ENCODE assay signal across 8 cellular contexts in genomic region chr2:64325852-64326577, GRCh38.
DNase-seq lines count a peak whose midpoint lies in the region; ATAC-seq and TF ChIP-seq lines count a peak whose summit lies in the region.

No MANE protein-coding gene starts in this region.

- DNase-seq in activated T-helper 1 cell treated with anti-CD3 and anti-CD28 coated beads, Interleukin-12 subunit alpha, Interleukin-12 subunit beta, Interleukin-2, Interleukin-4 antibody, amounts not matched to agents 30 ng/mL and 10 ng/mL and 1 ng/mL, durations not matched to agents 14 hours and 24 hours and 36 hours (ENCODE audit: low spot score): peak; percentile 74
- DNase-seq in stimulated activated CD8-positive, alpha-beta memory T cell treated with anti-CD3 and anti-CD28 coated beads, Interleukin-15, amount 100 ng/mL, for 1 hour (ENCODE audit: low read depth): peak; percentile 6
- DNase-seq in NCI-H1417 (lab: John Stamatoyannopoulos, UW) (no peak), NCI-H524 treated with DMSO at 0.1 percent for 48 hours (lab: John Stamatoyannopoulos, UW) (no peak), chondrocyte (ENCODE audit: low spot score) (no peak), KG1 (lab: John Stamatoyannopoulos, UW) (no peak)

- peaks cover 77% of the 10 kb centered on the region for H3K4me1 Mint-ChIP-seq in activated T-helper 1 cell treated with anti-CD3 and anti-CD28 coated beads, Interleukin-12 subunit alpha, Interleukin-12 subunit beta, Interleukin-2, Interleukin-4 antibody, amounts not matched to agents 30 ng/mL and 10 ng/mL and 1 ng/mL, durations not matched to agents 14 hours and 24 hours and 36 hours (ENCODE audit: low read depth)
- peaks cover 33% of the 10 kb centered on the region for H3K4me1 Mint-ChIP-seq in chondrocyte (ENCODE audit: low read depth)

- H3K9me3 Mint-ChIP-seq in activated T-helper 1 cell treated with anti-CD3 and anti-CD28 coated beads, Interleukin-12 subunit alpha, Interleukin-12 subunit beta, Interleukin-2, Interleukin-4 antibody, amounts not matched to agents 30 ng/mL and 10 ng/mL and 1 ng/mL, durations not matched to agents 14 hours and 24 hours and 36 hours: no peaks in the 10 kb centered on the region
- no peaks in the 10 kb centered on the region for H3K9me3 Mint-ChIP-seq in chondrocyte (ENCODE audit: low read depth)

- H3K27ac Mint-ChIP-seq in activated T-helper 1 cell treated with anti-CD3 and anti-CD28 coated beads, Interleukin-12 subunit alpha, Interleukin-12 subunit beta, Interleukin-2, Interleukin-4 antibody, amounts not matched to agents 30 ng/mL and 10 ng/mL and 1 ng/mL, durations not matched to agents 14 hours and 24 hours and 36 hours: peak overlapping the region; percentile 97
- no peak overlapping the region for H3K27ac Mint-ChIP-seq in chondrocyte (ENCODE audit: unreplicated experiment)

- no peak for TF ChIP-seq CTCF in chondrocyte (IDR thresholded peaks at IDR 0.05)

- no peaks in the 10 kb centered on the region for H3K36me3 Mint-ChIP-seq in activated T-helper 1 cell treated with anti-CD3 and anti-CD28 coated beads, Interleukin-12 subunit alpha, Interleukin-12 subunit beta, Interleukin-2, Interleukin-4 antibody, amounts not matched to agents 30 ng/mL and 10 ng/mL and 1 ng/mL, durations not matched to agents 14 hours and 24 hours and 36 hours (ENCODE audit: low read depth)
- no peaks in the 10 kb centered on the region for H3K36me3 Mint-ChIP-seq in chondrocyte (ENCODE audit: low read depth)

- peaks cover 16% of the 10 kb centered on the region for H3K27me3 Mint-ChIP-seq in activated T-helper 1 cell treated with anti-CD3 and anti-CD28 coated beads, Interleukin-12 subunit alpha, Interleukin-12 subunit beta, Interleukin-2, Interleukin-4 antibody, amounts not matched to agents 30 ng/mL and 10 ng/mL and 1 ng/mL, durations not matched to agents 14 hours and 24 hours and 36 hours (ENCODE audit: insufficient read depth)
- H3K27me3 Mint-ChIP-seq in chondrocyte (ENCODE audit: low read depth): no peaks in the 10 kb centered on the region

- peak overlapping the region; percentile 73 for H3K4me3 Mint-ChIP-seq in activated T-helper 1 cell treated with anti-CD3 and anti-CD28 coated beads, Interleukin-12 subunit alpha, Interleukin-12 subunit beta, Interleukin-2, Interleukin-4 antibody, amounts not matched to agents 30 ng/mL and 10 ng/mL and 1 ng/mL, durations not matched to agents 14 hours and 24 hours and 36 hours
- no peak overlapping the region for H3K4me3 Mint-ChIP-seq in chondrocyte (ENCODE audit: unreplicated experiment)

- intact Hi-C loops in activated T-helper 1 cell treated with anti-CD3 and anti-CD28 coated beads, Interleukin-12 subunit alpha, Interleukin-12 subunit beta, Interleukin-2, Interleukin-4 antibody, amounts not matched to agents 30 ng/mL and 10 ng/mL and 1 ng/mL, durations not matched to agents 14 hours and 24 hours and 36 hours (cut with micrococcal nuclease): loop anchor here (1.0 to 10.0 kb wide), 17 partner anchors 31 to 729 kb away; partner anchors contain the start of genes CEP68 and SLC1A4

- ATAC-seq in GM19452 (IDR thresholded peaks at IDR 0.05; ENCODE audit: unreplicated experiment) (peak; percentile 86), HG03432 (IDR thresholded peaks at IDR 0.05; ENCODE audit: unreplicated experiment) (peak; percentile 86)

Comparison
In these comparisons a context has a peak if more than half of its experiments do, and no peak if none do; other contexts are left out.
1. DNase-seq: peak in activated T-helper 1 cell treated with anti-CD3 and anti-CD28 coated beads, Interleukin-12 subunit alpha, Interleukin-12 subunit beta, Interleukin-2, Interleukin-4 antibody, amounts not matched to agents 30 ng/mL and 10 ng/mL and 1 ng/mL, durations not matched to agents 14 hours and 24 hours and 36 hours (single experiment) and stimulated activated CD8-positive, alpha-beta memory T cell treated with anti-CD3 and anti-CD28 coated beads, Interleukin-15, amount 100 ng/mL, for 1 hour (single experiment); none in NCI-H1417 (0 of 3), NCI-H524 treated with DMSO at 0.1 percent for 48 hours (single experiment), chondrocyte (single experiment) and KG1 (single experiment).